ENCODE assay signal across 14 cellular contexts in genomic region chr10:110777661-110778060, GRCh38.
DNase-seq lines count a peak whose midpoint lies in the region; ATAC-seq and TF ChIP-seq lines count a peak whose summit lies in the region.
"Had no signal": no experiment of that assay in that cellular context is flagged by ENCODE, and none has a peak within 500 bp of the region (broad histone marks: within the 10 kb centered on the region; RNA-seq: fewer than 3 reads in every experiment).

No MANE protein-coding gene starts in this region.

- DNase-seq in caudate nucleus (lab: John Stamatoyannopoulos, UW) (no peak), heart left ventricle (no peak), right cardiac atrium (no peak), GM03348 (ENCODE audit: low spot score) (no peak)
- no peak for DNase-seq in activated CD4-positive, alpha-beta T cell treated with anti-CD3 and anti-CD28 coated beads, Interleukin-2, amount 50 U/mL, for 4 hours
- DNase-seq: BE2C; CD4-positive, alpha-beta memory T cell; DMS79; GOT3; H9 had no signal

- no peak for TF ChIP-seq CTCF in heart left ventricle (IDR thresholded peaks at IDR 0.05)

- H3K27me3 ChIP-seq in heart left ventricle = no peaks in the 10 kb centered on the region
- H3K27me3 ChIP-seq in right cardiac atrium (ENCODE audit: control insufficient read depth, insufficient read depth) = no peaks in the 10 kb centered on the region
- H3K27me3 ChIP-seq: BE2C had no signal

- H3K4me1 ChIP-seq in heart left ventricle (peaks cover 0 to 92% (median 43%) of the 10 kb centered on the region in 12 donors), right cardiac atrium (ENCODE audit: control insufficient read depth, insufficient read depth, low read length) (peaks cover 14% of the 10 kb centered on the region)

- H3K4me3 ChIP-seq in heart left ventricle = no peak overlapping the region
- no peak overlapping the region for H3K4me3 ChIP-seq in right cardiac atrium (ENCODE audit: low read length)
- H3K4me3 ChIP-seq: A549 had no signal

- intact Hi-C loops in heart left ventricle (cut with DNase I) (no loop called here), right cardiac atrium (cut with DNase I) (no loop called here)

- H3K27ac ChIP-seq in caudate nucleus (ENCODE audit: low read depth, low read length) (peak overlapping the region; percentile 88), heart left ventricle (peak overlapping the region; percentile 0 to 80 (median 49)), right cardiac atrium (ENCODE audit: low read length) (peak overlapping the region; percentile 61), temporal lobe (ENCODE audit: low read depth, low read length) (peak overlapping the region; percentile 44)
- H3K27ac ChIP-seq: A549, C4-2B had no signal

- TF ChIP-seq POLR2A in heart left ventricle (IDR thresholded peaks at IDR 0.05) = no peak

- peaks cover 0 to 9% (median 0%) of the 10 kb centered on the region in 9 donors for H3K36me3 ChIP-seq in heart left ventricle

- 48 to 60% (median 54%) methylated on average over 4 of the region's 4 CpGs for WGBS in heart left ventricle, 4 donors
- WGBS in right cardiac atrium = 67% methylated on average over 4 of the region's 4 CpGs

- ATAC-seq in heart left ventricle (no peak), right cardiac atrium (no peak), HG02885 (IDR thresholded peaks at IDR 0.05; ENCODE audit: poor library complexity, unreplicated experiment) (no peak)
- ATAC-seq: A549 had no signal

- H3K9me3 ChIP-seq in heart left ventricle (no peaks in the 10 kb centered on the region), right cardiac atrium (ENCODE audit: control insufficient read depth, low read length) (no peaks in the 10 kb centered on the region)
- H3K9me3 ChIP-seq: A549, BE2C had no signal
